Comparison of ENCODE assay signal across 1 cellular context in genomic region chr5:53482717-53483638, GRCh38.
TF ChIP-seq lines count a peak whose summit lies in the region.

No MANE protein-coding gene starts in this region.

TF ChIP-seq in HepG2, 621 proteins besides CTCF, POLR2A, EP300 and RAD21 (continued from another document and continues in another):
- peak; percentile 78 for TF ChIP-seq AHDC1 (CRISPR knock-in tag; IDR thresholded peaks at IDR 0.05; ENCODE audit: borderline replicate concordance)
- TF ChIP-seq ZBTB7B (CRISPR knock-in tag; IDR thresholded peaks at IDR 0.05): peak; percentile 95
- peak; percentile 89 for TF ChIP-seq BCL6 (CRISPR knock-in tag; IDR thresholded peaks at IDR 0.05)
- TF ChIP-seq KLF11 (CRISPR knock-in tag; IDR thresholded peaks at IDR 0.05): no peak
- no peak for TF ChIP-seq MXD1 (CRISPR knock-in tag; IDR thresholded peaks at IDR 0.05)
- no peak for TF ChIP-seq ZNF318 (CRISPR knock-in tag; IDR thresholded peaks at IDR 0.05)
- TF ChIP-seq ZNF792 (CRISPR knock-in tag; IDR thresholded peaks at IDR 0.05): 0 out of 2 replicates have a peak, but pooled peaks have one; percentile 42
- no peak for TF ChIP-seq ZNF136 (CRISPR knock-in tag; IDR thresholded peaks at IDR 0.05; ENCODE audit: low read depth)
- no peak for TF ChIP-seq SNRNP70 (IDR thresholded peaks at IDR 0.05; ENCODE audit: low read depth, low read length)
- TF ChIP-seq ZNF331 (CRISPR knock-in tag; IDR thresholded peaks at IDR 0.05): peak; percentile 91
- TF ChIP-seq ELF3 (CRISPR knock-in tag; IDR thresholded peaks at IDR 0.05): no peak
- no peak for TF ChIP-seq FUBP1 (CRISPR knock-in tag; IDR thresholded peaks at IDR 0.05; ENCODE audit: borderline replicate concordance)
- peak; percentile 64; the same call in 1 of the 2 replicates for TF ChIP-seq MED13 (CRISPR knock-in tag; IDR thresholded peaks at IDR 0.05)
- 0 out of 2 replicates have a peak, but pooled peaks have one; percentile 68 for TF ChIP-seq ZSCAN12 (CRISPR knock-in tag; IDR thresholded peaks at IDR 0.05)
- TF ChIP-seq ZKSCAN8 (CRISPR knock-in tag; IDR thresholded peaks at IDR 0.05; ENCODE audit: borderline replicate concordance): peak; percentile 62; the same call in 1 of the 2 replicates
- 0 out of 2 replicates have a peak, but pooled peaks have one; percentile 29 for TF ChIP-seq ZNF12 (CRISPR knock-in tag; IDR thresholded peaks at IDR 0.05)
- TF ChIP-seq ZNF407 (CRISPR knock-in tag; IDR thresholded peaks at IDR 0.05; ENCODE audit: not compliant biosample characterization): peak; percentile 42
- TF ChIP-seq PAXIP1 (CRISPR knock-in tag; conservative IDR thresholded peaks at IDR 0.05): peak; percentile 92
